In the genomic region with DNA sequence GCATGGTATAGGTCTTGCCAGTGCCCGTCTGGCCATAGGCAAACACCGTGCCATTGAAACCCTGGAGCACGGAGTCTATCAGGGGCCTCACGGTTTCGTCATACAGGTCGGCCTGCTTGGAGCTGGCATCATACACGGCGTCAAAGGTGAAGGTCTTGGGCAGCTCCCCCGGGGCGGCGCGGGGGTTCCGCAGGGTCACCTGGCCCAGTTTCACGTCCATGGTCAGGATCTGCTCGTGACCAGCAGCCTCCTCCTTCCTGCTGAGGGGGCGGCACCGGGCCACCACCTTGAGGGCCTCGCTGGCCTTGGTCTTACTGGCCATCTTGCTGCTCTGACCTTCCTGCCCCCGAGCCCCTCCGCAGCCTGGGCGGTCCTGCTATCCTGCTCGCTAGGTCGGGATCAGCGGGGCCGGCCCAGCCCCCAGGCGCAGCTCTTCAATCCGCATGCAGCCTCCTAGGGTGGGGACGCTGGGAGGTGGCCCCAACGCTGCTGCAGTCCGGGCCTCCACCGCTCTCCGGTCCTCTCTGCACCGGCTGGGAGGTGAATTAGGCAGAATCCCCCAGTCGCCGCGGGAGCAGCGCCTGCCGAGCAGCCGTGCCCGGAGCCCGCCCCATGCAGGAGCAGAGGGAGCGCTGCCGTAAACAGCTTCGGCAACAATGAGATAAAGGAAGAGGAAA, we compare ENCODE assay signal across 8 cellular contexts. TPM values are rescaled to one million over a fixed set of nuclear protein-coding genes. Genes with fewer than 3 reads are reported as not detected.
DNase-seq lines count a peak whose midpoint lies in the region; ATAC-seq, FAIRE-seq and TF ChIP-seq lines count a peak whose summit lies in the region.

No MANE protein-coding gene starts in this region.

- no peaks in the 10 kb centered on the region for H3K36me3 ChIP-seq in BJ (ENCODE audit: control insufficient read depth, insufficient read depth, low read length)
- H3K36me3 ChIP-seq in Karpas-422 (ENCODE audit: insufficient read depth, low read length) = no peaks in the 10 kb centered on the region
- no peaks in the 10 kb centered on the region for H3K36me3 ChIP-seq in bronchial epithelial cell (ENCODE audit: control insufficient read depth, insufficient read depth, low read length)
- H3K36me3 ChIP-seq in HepG2 (replicated peaks in 1 of 2; ENCODE audit: control insufficient read depth in 1 of 2, insufficient read depth in 2 of 2, low read length in 2 of 2) = no peaks in the 10 kb centered on the region
- H3K36me3 ChIP-seq in stomach smooth muscle (ENCODE audit: control insufficient read depth in 2 of 2, insufficient read depth in 2 of 2, low read length in 2 of 2) = no peaks in the 10 kb centered on the region

- DNase-seq in BJ (ENCODE audit: low read depth) = no peak
- no peak for DNase-seq in Karpas-422
- DNase-seq in bronchial epithelial cell (ENCODE audit: low read depth) = no peak
- no peak for DNase-seq in HepG2 (ENCODE audit: low spot score)
- no peak for DNase-seq in activated CD8-positive, alpha-beta memory T cell treated with anti-CD3 and anti-CD28 coated beads for 24 hours

- WGBS in HepG2 (ENCODE audit: low lambda C conversion rate) = under 1% methylated on average over 29 of the region's 44 CpGs

- H3K9ac ChIP-seq in Karpas-422 (ENCODE audit: low read length) (peak overlapping the region; percentile 56), HepG2 (ENCODE audit: insufficient read depth, low read depth, low read length) (peak overlapping the region; percentile 61), stomach smooth muscle (ENCODE audit: low read length in 2 of 2) (peak overlapping the region; percentile 52 to 64)

- CTCF ChIA-PET in BJ (lab: Yijun Ruan, JAX) (interaction anchor here (1.0 to 1.3 kb wide), 4 partner anchors 10 to 31 kb away, joined by 3 to 5 read pairs (median 3); no protein-coding TSS in a partner anchor), HepG2 (lab: Yijun Ruan, JAX; ENCODE audit: low intra/inter-chr PET ratio, low total read pairs) (no interaction called here)

- intact Hi-C loops in HepG2 (cut with micrococcal nuclease; ENCODE audit: unreplicated experiment) = loop anchor here (2.0 kb wide), 1 partner anchor 31 kb away; no protein-coding TSS in a partner anchor

- no peaks in the 10 kb centered on the region for H4K20me1 ChIP-seq in Karpas-422 (ENCODE audit: insufficient read depth, low read depth, low read length)
- H4K20me1 ChIP-seq in HepG2 (ENCODE audit: insufficient read depth, low read length) = no peaks in the 10 kb centered on the region

- TF ChIP-seq CTCF in BJ (IDR thresholded peaks at IDR 0.05; ENCODE audit: insufficient read depth, low read depth, low read length) (no peak), bronchial epithelial cell (IDR thresholded peaks at IDR 0.05; ENCODE audit: insufficient read depth, low read length, severe bottlenecking) (no peak), HepG2 (CRISPR knock-in tag; IDR thresholded peaks at IDR 0.05) (no peak)

- FAIRE-seq in bronchial epithelial cell (lab: Jason Lieb, UNC) (no peak), HepG2 (lab: Jason Lieb, UNC) (no peak)

- H3K4me3 ChIP-seq in BJ (ENCODE audit: low read depth, low read length) (peak overlapping the region; percentile 85), Karpas-422 (ENCODE audit: low read length) (peak overlapping the region; percentile 62), bronchial epithelial cell (ENCODE audit: low read depth, low read length) (peak overlapping the region; percentile 68), HepG2 (replicated peaks in 1 of 3; ENCODE audit: insufficient read depth in 1 of 3, low read depth in 2 of 3, low read length in 3 of 3) (peak overlapping the region; percentile 80 to 90 (median 86)), stomach smooth muscle (ENCODE audit: low read length in 2 of 2) (peak overlapping the region; percentile 74 to 82)

- BruUV-seq in HepG2 (replicated peaks; lab: Mats Ljungman, UMichigan) = TSS peak; percentile 49

- TF ChIP-seq POLR2A in HepG2 (IDR thresholded peaks at IDR 0.05; ENCODE audit: insufficient read depth in 1 of 2, low read depth in 2 of 2, low read length in 2 of 2) = no peak

- peaks cover 5% of the 10 kb centered on the region for H3K4me1 ChIP-seq in Karpas-422 (ENCODE audit: low read length)
- H3K4me1 ChIP-seq in HepG2 (ENCODE audit: insufficient read depth, low read length) = peaks cover 53% of the 10 kb centered on the region
- H3K4me1 ChIP-seq in stomach smooth muscle (ENCODE audit: control insufficient read depth, insufficient read depth, low read length) = peaks cover 26% of the 10 kb centered on the region

- TF ChIP-seq EP300 in HepG2 (IDR thresholded peaks at IDR 0.05; ENCODE audit: low read depth in 2 of 2, low read length in 2 of 2) = no peak
- TF ChIP-seq EP300 in HepG2 (CRISPR knock-in tag; IDR thresholded peaks at IDR 0.05; ENCODE audit: borderline replicate concordance) = no peak

- H3K27me3 ChIP-seq in BJ (ENCODE audit: control insufficient read depth, insufficient read depth, low read length) (no peaks in the 10 kb centered on the region), Karpas-422 (ENCODE audit: low read length) (no peaks in the 10 kb centered on the region), bronchial epithelial cell (ENCODE audit: control insufficient read depth, insufficient read depth, low read length) (no peaks in the 10 kb centered on the region), HepG2 (ENCODE audit: control insufficient read depth in 1 of 2, insufficient read depth in 2 of 2, low read length in 2 of 2) (no peaks in the 10 kb centered on the region), stomach smooth muscle (ENCODE audit: control insufficient read depth in 1 of 2, insufficient read depth in 2 of 2, low read length in 2 of 2) (no peaks in the 10 kb centered on the region)

- no peaks in the 10 kb centered on the region for H3K9me3 ChIP-seq in Karpas-422 (ENCODE audit: low read length)
- no peaks in the 10 kb centered on the region for H3K9me3 ChIP-seq in HepG2 (ENCODE audit: low read length)
- H3K9me3 ChIP-seq in stomach smooth muscle (ENCODE audit: control insufficient read depth in 2 of 2, low read length in 2 of 2) = no peaks in the 10 kb centered on the region

- H3K79me2 ChIP-seq in Karpas-422 (ENCODE audit: low read length) (no peaks in the 10 kb centered on the region), HepG2 (ENCODE audit: insufficient read depth, low read length) (no peaks in the 10 kb centered on the region)

- no peaks in the 10 kb centered on the region for H3K9me2 ChIP-seq in Karpas-422 (replicated peaks; ENCODE audit: insufficient read depth, low read length)

- in situ Hi-C loops in HepG2 (cut with HindIII; ENCODE audit: extremely low pct_ligation_motif_present, low pct_unique_long_range_greater_than_20kb) = loop anchor here (5.0 to 25.0 kb wide), 2 partner anchors 166 to 356 kb away; partner anchors contain the start of genes ADGRF3 and SELENOI

- POLR2A ChIA-PET in BJ (lab: Charles Lee) = no interaction called here
- POLR2A ChIA-PET in HepG2 (lab: Yijun Ruan, JAX) = interaction anchor here (1.2 to 2.4 kb wide), 4 partner anchors 27 to 364 kb away, joined by 3 to 7 read pairs (median 4); partner anchors contain the start of genes HADHA and RAB10

- no peak for TF ChIP-seq RAD21 in HepG2 (CRISPR knock-in tag; IDR thresholded peaks at IDR 0.05)

- ATAC-seq in GM19328 (IDR thresholded peaks at IDR 0.05; ENCODE audit: unreplicated experiment) (peak; percentile 11), HepG2 (peak; percentile 60), GM18870 (IDR thresholded peaks at IDR 0.05; ENCODE audit: unreplicated experiment) (no peak)

- peak overlapping the region; percentile 27; the same call in 1 of the 2 replicates for H2AFZ ChIP-seq in Karpas-422 (ENCODE audit: low read length)
- no peak overlapping the region for H2AFZ ChIP-seq in HepG2 (ENCODE audit: low read length)

- H3K4me2 ChIP-seq in Karpas-422 (ENCODE audit: low read depth, low read length, poor library complexity, severe bottlenecking) = peak overlapping the region; percentile 69
- peak overlapping the region; percentile 90 for H3K4me2 ChIP-seq in HepG2 (ENCODE audit: low read depth, low read length)

- no peak overlapping the region for H3K27ac ChIP-seq in Karpas-422 (ENCODE audit: low read length)
- no peak overlapping the region for H3K27ac ChIP-seq in HepG2 (ENCODE audit: extremely low read length, insufficient read depth, low read length)
- H3K27ac ChIP-seq in stomach smooth muscle (ENCODE audit: low read length) = no peak overlapping the region

RNA-seq across cellular contexts. Expression of gene KIF3C, which starts 0.6 kb away (rescaled TPM):
- 6.6 and 7.0 TPM in 2 replicates for polyA plus RNA-seq in BJ (2011; rRNA removed)
- 8.4 and 9.1 TPM in 2 replicates for polyA minus RNA-seq in BJ (2011; rRNA and poly(A)+ RNA removed)
- total RNA-seq in Karpas-422 (2014; rRNA removed; shearing (Covaris generic); ENCODE audit: low replicate concordance) = 0.90 and 1.2 TPM in 2 replicates
- 1.6 and 2.4 TPM in 2 replicates for total RNA-seq in bronchial epithelial cell
- 3.4 and 3.6 TPM in 2 replicates for total RNA-seq in HepG2 (2016; rRNA removed; fragmentation: Illumina TruSeq; extraction: Trizol)
- 2.6 and 3.1 TPM in 2 replicates for total RNA-seq in HepG2 (2016; cell fraction: cytosol; rRNA removed; fragmentation: Illumina TruSeq; extraction: Trizol; ENCODE audit: low read depth)
- 3.3 and 4.2 TPM in 2 replicates for total RNA-seq in HepG2 (2016; cell fraction: insoluble cytoplasmic fraction; rRNA removed; fragmentation: Illumina TruSeq; extraction: Trizol)
- 6.0 and 7.0 TPM in 2 replicates for total RNA-seq in HepG2 (2016; cell fraction: membrane; rRNA removed; fragmentation: Illumina TruSeq; extraction: Trizol)
- total RNA-seq in HepG2 (2016; cell fraction: nucleus; rRNA removed; fragmentation: Illumina TruSeq; extraction: Trizol) = 3.7 TPM in 2 replicates
- 4.8 and 4.9 TPM in 2 replicates for polyA plus RNA-seq in HepG2 (2011; rRNA removed)
- 3.8 and 4.0 TPM in 2 replicates for polyA plus RNA-seq in HepG2 (2011; cell fraction: cytosol; rRNA removed)
- polyA plus RNA-seq in HepG2 (2011; cell fraction: nucleus; rRNA removed) = 3.6 and 4.6 TPM in 2 replicates
- polyA plus RNA-seq in HepG2 (2012) = 7.3 and 11.4 TPM in 2 replicates
- polyA plus RNA-seq in HepG2 (2016; cell fraction: cytosol; fragmentation: Illumina TruSeq; extraction: Trizol; ENCODE audit: low read depth) = 2.1 and 2.7 TPM in 2 replicates
- polyA plus RNA-seq in HepG2 (2016; cell fraction: insoluble cytoplasmic fraction; fragmentation: Illumina TruSeq; extraction: Trizol; ENCODE audit: low read depth) = 3.7 and 4.9 TPM in 2 replicates
- polyA plus RNA-seq in HepG2 (2016; cell fraction: membrane; fragmentation: Illumina TruSeq; extraction: Trizol; ENCODE audit: low read depth) = 6.1 and 6.3 TPM in 2 replicates
- 4.6 and 4.7 TPM in 2 replicates for polyA plus RNA-seq in HepG2 (2016; cell fraction: nucleus; fragmentation: Illumina TruSeq; extraction: Trizol; ENCODE audit: insufficient read depth, low read depth)
- 2.6 and 8.0 TPM in 2 replicates for polyA minus RNA-seq in HepG2 (2011; rRNA and poly(A)+ RNA removed; ENCODE audit: low replicate concordance)
- polyA minus RNA-seq in HepG2 (2011; cell fraction: cytosol; rRNA and poly(A)+ RNA removed) = 3.7 and 5.7 TPM in 2 replicates
- polyA minus RNA-seq in HepG2 (2011; cell fraction: nucleus; rRNA and poly(A)+ RNA removed) = 5.5 and 7.8 TPM in 2 replicates

RNA-seq across cellular contexts. Expression of gene RAB10, which starts 52.1 kb away (rescaled TPM):
- polyA plus RNA-seq in BJ (2011; rRNA removed) = 50.5 and 98.1 TPM in 2 replicates
- 28.5 and 29.7 TPM in 2 replicates for polyA minus RNA-seq in BJ (2011; rRNA and poly(A)+ RNA removed)
- total RNA-seq in Karpas-422 (2014; rRNA removed; shearing (Covaris generic); ENCODE audit: low replicate concordance) = 67.9 and 104 TPM in 2 replicates
- 308 and 654 TPM in 2 replicates for total RNA-seq in bronchial epithelial cell
- total RNA-seq in HepG2 (2016; rRNA removed; fragmentation: Illumina TruSeq; extraction: Trizol) = 106 and 120 TPM in 2 replicates
- 19.3 and 24.2 TPM in 2 replicates for total RNA-seq in HepG2 (2016; cell fraction: cytosol; rRNA removed; fragmentation: Illumina TruSeq; extraction: Trizol; ENCODE audit: low read depth)
- total RNA-seq in HepG2 (2016; cell fraction: insoluble cytoplasmic fraction; rRNA removed; fragmentation: Illumina TruSeq; extraction: Trizol) = 113 and 116 TPM in 2 replicates
- 40.0 and 43.5 TPM in 2 replicates for total RNA-seq in HepG2 (2016; cell fraction: membrane; rRNA removed; fragmentation: Illumina TruSeq; extraction: Trizol)
- 72.2 and 76.5 TPM in 2 replicates for total RNA-seq in HepG2 (2016; cell fraction: nucleus; rRNA removed; fragmentation: Illumina TruSeq; extraction: Trizol)
- polyA plus RNA-seq in HepG2 (2011; rRNA removed) = 39.0 and 48.2 TPM in 2 replicates
- 33.3 and 40.9 TPM in 2 replicates for polyA plus RNA-seq in HepG2 (2011; cell fraction: cytosol; rRNA removed)
- 28.6 and 31.9 TPM in 2 replicates for polyA plus RNA-seq in HepG2 (2011; cell fraction: nucleus; rRNA removed)
- polyA plus RNA-seq in HepG2 (2012) = 98.5 and 102 TPM in 2 replicates
- polyA plus RNA-seq in HepG2 (2016; cell fraction: cytosol; fragmentation: Illumina TruSeq; extraction: Trizol; ENCODE audit: low read depth) = 18.0 and 27.8 TPM in 2 replicates
- 113 and 118 TPM in 2 replicates for polyA plus RNA-seq in HepG2 (2016; cell fraction: insoluble cytoplasmic fraction; fragmentation: Illumina TruSeq; extraction: Trizol; ENCODE audit: low read depth)
- 28.6 and 39.1 TPM in 2 replicates for polyA plus RNA-seq in HepG2 (2016; cell fraction: membrane; fragmentation: Illumina TruSeq; extraction: Trizol; ENCODE audit: low read depth)
- polyA plus RNA-seq in HepG2 (2016; cell fraction: nucleus; fragmentation: Illumina TruSeq; extraction: Trizol; ENCODE audit: insufficient read depth, low read depth) = 112 and 122 TPM in 2 replicates
- polyA minus RNA-seq in HepG2 (2011; rRNA and poly(A)+ RNA removed; ENCODE audit: low replicate concordance) = 42.7 and 61.6 TPM in 2 replicates
- 82.0 and 98.0 TPM in 2 replicates for polyA minus RNA-seq in HepG2 (2011; cell fraction: cytosol; rRNA and poly(A)+ RNA removed)
- polyA minus RNA-seq in HepG2 (2011; cell fraction: nucleus; rRNA and poly(A)+ RNA removed) = 46.1 and 55.2 TPM in 2 replicates
